21 cellular contexts compared by ENCODE assay signal in genomic region chr22:45334528-45334927, GRCh38. TPM values are rescaled to one million over a fixed set of nuclear protein-coding genes. Genes with fewer than 3 reads are reported as not detected.
DNase-seq lines count a peak whose midpoint lies in the region; ATAC-seq and TF ChIP-seq lines count a peak whose summit lies in the region.
"Had no signal": no experiment of that assay in that cellular context is flagged by ENCODE, and none has a peak within 500 bp of the region (broad histone marks: within the 10 kb centered on the region; RNA-seq: fewer than 3 reads in every experiment).

No MANE protein-coding gene starts in this region.

- H3K9me3 Mint-ChIP-seq in activated T-cell treated with anti-CD3 and anti-CD28 coated beads, Interleukin-2, amount 50 U/mL, for 24 hours = no peaks in the 10 kb centered on the region
- H3K9me3 Mint-ChIP-seq in endodermal cell (no peaks in the 10 kb centered on the region), type B pancreatic cell (no peaks in the 10 kb centered on the region)
- H3K9me3 Mint-ChIP-seq: activated T-cell treated with anti-CD3 and anti-CD28 coated beads, Interleukin-2, amount 50 U/mL, for 72 hours; CD4-positive, alpha-beta memory T cell; memory B cell; nephron progenitor cell had no signal

- WGBS in endodermal cell (ENCODE audit: insufficient coverage in 1 of 2, insufficient read length in 1 of 2), 2 experiments = 91 to 98% methylated on average over 7 to 9 of the region's 9 CpGs

- peaks cover 80% of the 10 kb centered on the region for H3K36me3 ChIP-seq in endodermal cell (ENCODE audit: control insufficient read depth, insufficient read depth, low read length)

- no peak overlapping the region for H3K4me3 ChIP-seq in endodermal cell (ENCODE audit: low read length)
- H3K4me3 ChIP-seq: A549 had no signal

- no peak overlapping the region for H3K9ac ChIP-seq in endodermal cell (ENCODE audit: extremely low read depth, low read length, poor library complexity, severe bottlenecking)

- H3K27ac ChIP-seq in endodermal cell (ENCODE audit: low read depth, low read length) = no peak overlapping the region
- H3K27ac ChIP-seq: A549 had no signal

- H3K27me3 ChIP-seq in endodermal cell (ENCODE audit: control insufficient read depth, insufficient read depth, low read length, poor library complexity, severe bottlenecking) = no peaks in the 10 kb centered on the region

- intact Hi-C loops in posterior cingulate gyrus (cut with DNase I) = no loop called here

- H3K27ac Mint-ChIP-seq in activated T-cell treated with anti-CD3 and anti-CD28 coated beads, Interleukin-2, amount 50 U/mL, for 24 hours = peak overlapping the region; percentile 37
- H3K27ac Mint-ChIP-seq in endodermal cell (peak overlapping the region; percentile 26), type B pancreatic cell (no peak overlapping the region)
- H3K27ac Mint-ChIP-seq: activated T-cell treated with anti-CD3 and anti-CD28 coated beads, Interleukin-2, amount 50 U/mL, for 72 hours; memory B cell had no signal

- ATAC-seq in HG02884 (IDR thresholded peaks at IDR 0.05; ENCODE audit: unreplicated experiment) = no peak
- ATAC-seq: activated T-cell treated with anti-CD3 and anti-CD28 coated beads, Interleukin-2, amount 50 U/mL, for 72 hours; Panc1 had no signal

- no peaks in the 10 kb centered on the region for H3K27me3 Mint-ChIP-seq in activated T-cell treated with anti-CD3 and anti-CD28 coated beads, Interleukin-2, amount 50 U/mL, for 24 hours
- H3K27me3 Mint-ChIP-seq in endodermal cell (ENCODE audit: insufficient read depth) = no peaks in the 10 kb centered on the region
- no peaks in the 10 kb centered on the region for H3K27me3 Mint-ChIP-seq in type B pancreatic cell
- H3K27me3 Mint-ChIP-seq: CD4-positive, alpha-beta memory T cell; memory B cell had no signal

- no peak for DNase-seq in activated T-cell treated with anti-CD3 and anti-CD28 coated beads, Interleukin-2, amount 50 U/mL, for 24 hours
- no peak for DNase-seq in activated T-cell treated with anti-CD3 and anti-CD28 coated beads, Interleukin-2, amount 50 U/mL, for 48 hours
- DNase-seq in NCI-H2171 treated with DMSO at 0.1 percent for 48 hours (lab: John Stamatoyannopoulos, UW) (peak; percentile 70), endodermal cell (no peak), posterior cingulate gyrus (peak in 9 of 10 donors; percentile 30 to 95 (median 75)), midbrain (lab: John Stamatoyannopoulos, UW) (no peak), type B pancreatic cell (ENCODE audit: extremely low spot score, unreplicated experiment) (no peak)
- DNase-seq: activated CD4-positive, alpha-beta T cell treated with anti-CD3 and anti-CD28 coated beads, Interleukin-2, amount 50 U/mL, for 48 hours; activated T-cell treated with anti-CD3 and anti-CD28 coated beads, Interleukin-2, amount 50 U/mL, for 72 hours; CD4-positive, alpha-beta memory T cell; DND-41; KBM-7; NCI-H748 treated with DMSO at 0.1 percent for 48 hours; stimulated activated naive CD4-positive, alpha-beta T cell treated with Interleukin-2 at 50 U/mL for 16 hours had no signal

- TF ChIP-seq CTCF in endodermal cell (conservative IDR thresholded peaks at IDR 0.05) (no peak), type B pancreatic cell (conservative IDR thresholded peaks at IDR 0.05) (no peak)

- H3K9me3 ChIP-seq in endodermal cell (ENCODE audit: control insufficient read depth, low read length) = no peaks in the 10 kb centered on the region
- H3K9me3 ChIP-seq: A549 had no signal

- peaks cover 95% of the 10 kb centered on the region for H3K36me3 Mint-ChIP-seq in activated T-cell treated with anti-CD3 and anti-CD28 coated beads, Interleukin-2, amount 50 U/mL, for 24 hours (ENCODE audit: low read depth)
- H3K36me3 Mint-ChIP-seq in endodermal cell (ENCODE audit: low read depth) (peaks cover 80% of the 10 kb centered on the region), type B pancreatic cell (peaks cover 22% of the 10 kb centered on the region)

- H3K4me1 Mint-ChIP-seq in activated T-cell treated with anti-CD3 and anti-CD28 coated beads, Interleukin-2, amount 50 U/mL, for 24 hours (ENCODE audit: low read depth) = peaks cover 18% of the 10 kb centered on the region
- H3K4me1 Mint-ChIP-seq in endodermal cell (peaks cover 2% of the 10 kb centered on the region), type B pancreatic cell (ENCODE audit: unreplicated experiment) (peaks cover 15% of the 10 kb centered on the region)
- H3K4me1 Mint-ChIP-seq: memory B cell had no signal

- H3K4me3 Mint-ChIP-seq in activated T-cell treated with anti-CD3 and anti-CD28 coated beads, Interleukin-2, amount 50 U/mL, for 24 hours = no peak overlapping the region
- no peak overlapping the region for H3K4me3 Mint-ChIP-seq in endodermal cell
- no peak overlapping the region for H3K4me3 Mint-ChIP-seq in type B pancreatic cell
- H3K4me3 Mint-ChIP-seq: activated T-cell treated with anti-CD3 and anti-CD28 coated beads, Interleukin-2, amount 50 U/mL, for 72 hours; memory B cell; nephron progenitor cell had no signal

- H3K4me1 ChIP-seq in endodermal cell (ENCODE audit: control insufficient read depth, insufficient read depth, low read length) = no peaks in the 10 kb centered on the region
- H3K4me1 ChIP-seq: A549 had no signal

RNA-seq across cellular contexts. Expression of gene FAM118A, which starts 24.8 kb away (rescaled TPM):
- total RNA-seq in endodermal cell (100 to 1,000 TPM in 1 of 2 donors, 10 to 100 TPM in 1; 46.3 to 143 TPM), type B pancreatic cell (ENCODE audit: low replicate concordance) (89.7 and 121 TPM in 2 replicates)
- polyA plus RNA-seq in endodermal cell (2013, experiment 1 of 2) = 31.2 TPM
- polyA plus RNA-seq in endodermal cell (2013, experiment 2 of 2) = 25.4 TPM

RNA-seq across cellular contexts. Expression of gene UPK3A, which starts 49.8 kb away (rescaled TPM):
- total RNA-seq in endodermal cell (not detected), type B pancreatic cell (ENCODE audit: low replicate concordance) (0.29 and 0.62 TPM in 2 replicates)
- polyA plus RNA-seq in endodermal cell (2013, experiment 1 of 2) = 0.21 TPM
- not detected for polyA plus RNA-seq in endodermal cell (2013, experiment 2 of 2)
- total RNA-seq: activated T-cell treated with anti-CD3 and anti-CD28 coated beads, Interleukin-2, amount 50 U/mL, for 72 hours; CD4-positive, alpha-beta memory T cell; H7 had no signal
- polyA plus RNA-seq: A549; adipose tissue; CD4-positive, alpha-beta memory T cell had no signal

Comparison
In these comparisons a context has a peak if more than half of its experiments do, and no peak if none do; other contexts are left out.
1. DNase-seq: peak in NCI-H2171 treated with DMSO at 0.1 percent for 48 hours (single experiment) and posterior cingulate gyrus (9 of 10); none in activated T-cell treated with anti-CD3 and anti-CD28 coated beads, Interleukin-2, amount 50 U/mL, for 24 hours (single experiment), activated T-cell treated with anti-CD3 and anti-CD28 coated beads, Interleukin-2, amount 50 U/mL, for 48 hours (0 of 2), endodermal cell (single experiment), midbrain (single experiment) and type B pancreatic cell (single experiment).